Comparison of ENCODE assay signal across 10 cellular contexts in genomic region chr21:46605759-46606426, GRCh38. TPM values are rescaled to one million over a fixed set of nuclear protein-coding genes. Genes with fewer than 3 reads are reported as not detected.
DNase-seq lines count a peak whose midpoint lies in the region; ATAC-seq lines count a peak whose summit lies in the region.
"Had no signal": no experiment of that assay in that cellular context is flagged by ENCODE, and none has a peak within 500 bp of the region (broad histone marks: within the 10 kb centered on the region; RNA-seq: fewer than 3 reads in every experiment).

No MANE protein-coding gene starts in this region.

- H3K4me3 Mint-ChIP-seq in activated CD4-positive, alpha-beta T cell treated with anti-CD3 and anti-CD28 coated beads, Interleukin-2, amount 10 ng/mL, durations not matched to agents 7 days and 5 days, result peak overlapping the region; percentile 41
- H3K4me3 Mint-ChIP-seq in stimulated activated naive CD8-positive, alpha-beta T cell treated with anti-CD3 and anti-CD28 coated beads, Interleukin-15, amount 100 ng/mL, for 72 hours, result peak overlapping the region; percentile 75 to 77

- H3K27ac Mint-ChIP-seq in activated CD4-positive, alpha-beta T cell treated with anti-CD3 and anti-CD28 coated beads, Interleukin-2, amount 10 ng/mL, durations not matched to agents 7 days and 5 days, result peak overlapping the region; percentile 86
- H3K27ac Mint-ChIP-seq in stimulated activated naive CD8-positive, alpha-beta T cell treated with anti-CD3 and anti-CD28 coated beads, Interleukin-15, amount 100 ng/mL, for 72 hours, result peak overlapping the region in 1 of 2 donors; percentile 74

- peak; percentile 93 for ATAC-seq in stimulated activated naive CD8-positive, alpha-beta T cell treated with anti-CD3 and anti-CD28 coated beads, Interleukin-15, amount 100 ng/mL, for 72 hours
- no peak for ATAC-seq in GM18870 (IDR thresholded peaks at IDR 0.05; ENCODE audit: unreplicated experiment)
- ATAC-seq: A549 had no signal

- POLR2A ChIA-PET in activated CD4-positive, alpha-beta T cell treated with anti-CD3 and anti-CD28 coated beads, Interleukin-2, amount 10 ng/mL, durations not matched to agents 7 days and 5 days (lab: Charles Lee), result no interaction called here

- no peaks in the 10 kb centered on the region for H3K9me3 Mint-ChIP-seq in activated CD4-positive, alpha-beta T cell treated with anti-CD3 and anti-CD28 coated beads, Interleukin-2, amount 10 ng/mL, durations not matched to agents 7 days and 5 days
- H3K9me3 Mint-ChIP-seq in stimulated activated naive CD8-positive, alpha-beta T cell treated with anti-CD3 and anti-CD28 coated beads, Interleukin-15, amount 100 ng/mL, for 72 hours, result peaks cover 3 to 8% of the 10 kb centered on the region in 2 donors

- CTCF ChIA-PET in activated CD4-positive, alpha-beta T cell treated with anti-CD3 and anti-CD28 coated beads, Interleukin-2, amount 10 ng/mL, durations not matched to agents 7 days and 5 days (lab: Charles Lee), result interaction anchor here (1.0 to 1.2 kb wide), 2 partner anchors 10 to 46 kb away, joined by 3 to 6 read pairs; no protein-coding TSS in a partner anchor

- peaks cover 2% of the 10 kb centered on the region for H3K36me3 Mint-ChIP-seq in activated CD4-positive, alpha-beta T cell treated with anti-CD3 and anti-CD28 coated beads, Interleukin-2, amount 10 ng/mL, durations not matched to agents 7 days and 5 days (ENCODE audit: low read depth)

- H3K27me3 Mint-ChIP-seq in activated CD4-positive, alpha-beta T cell treated with anti-CD3 and anti-CD28 coated beads, Interleukin-2, amount 10 ng/mL, durations not matched to agents 7 days and 5 days, result no peaks in the 10 kb centered on the region
- H3K27me3 Mint-ChIP-seq in stimulated activated naive CD8-positive, alpha-beta T cell treated with anti-CD3 and anti-CD28 coated beads, Interleukin-15, amount 100 ng/mL, for 72 hours, result no peaks in the 10 kb centered on the region

- H3K4me1 Mint-ChIP-seq in activated CD4-positive, alpha-beta T cell treated with anti-CD3 and anti-CD28 coated beads, Interleukin-2, amount 10 ng/mL, durations not matched to agents 7 days and 5 days, result peaks cover 32% of the 10 kb centered on the region
- H3K4me1 Mint-ChIP-seq in stimulated activated naive CD8-positive, alpha-beta T cell treated with anti-CD3 and anti-CD28 coated beads, Interleukin-15, amount 100 ng/mL, for 72 hours, result peaks cover 50% of the 10 kb centered on the region

- DNase-seq in activated T-cell treated with anti-CD3 and anti-CD28 coated beads for 1 hour (ENCODE audit: low read depth) (peak; percentile 31), activated T-cell treated with anti-CD3 and anti-CD28 coated beads for 4 hours (no peak), hippocampal formation (lab: John Stamatoyannopoulos, UW) (peak; percentile 50 to 71), COLO668 (lab: John Stamatoyannopoulos, UW; ENCODE audit: unreplicated experiment) (no peak)
- peak; percentile 74 for DNase-seq in activated CD4-positive, alpha-beta T cell treated with anti-CD3 and anti-CD28 coated beads, Interleukin-2, amount 10 ng/mL, durations not matched to agents 7 days and 5 days
- peak; percentile 49 to 58 for DNase-seq in stimulated activated naive CD8-positive, alpha-beta T cell treated with anti-CD3 and anti-CD28 coated beads, Interleukin-15, amount 100 ng/mL, for 72 hours
- DNase-seq in activated CD4-positive, CD25-positive, alpha-beta regulatory T cell (lab: John Stamatoyannopoulos, UW), result no peak

RNA-seq across cellular contexts. Expression of gene S100B, which starts 1.0 kb away (rescaled TPM):
- total RNA-seq in activated CD4-positive, alpha-beta T cell treated with anti-CD3 and anti-CD28 coated beads, Interleukin-2, amount 10 ng/mL, durations not matched to agents 7 days and 5 days, result under 1 TPM; 0.25 to 0.32 TPM
- total RNA-seq: epithelial cell of proximal tubule had no signal

RNA-seq across cellular contexts. Expression of gene PRMT2, which starts 29.6 kb away (rescaled TPM):
- total RNA-seq in activated CD4-positive, alpha-beta T cell treated with anti-CD3 and anti-CD28 coated beads, Interleukin-2, amount 10 ng/mL, durations not matched to agents 7 days and 5 days, result 100 to 1,000 TPM; 116 to 137 TPM

Comparison
In these comparisons a context has a peak if more than half of its experiments do, and no peak if none do; other contexts are left out.
1. DNase-seq: peak in activated T-cell treated with anti-CD3 and anti-CD28 coated beads for 1 hour (single experiment), activated CD4-positive, alpha-beta T cell treated with anti-CD3 and anti-CD28 coated beads, Interleukin-2, amount 10 ng/mL, durations not matched to agents 7 days and 5 days (single experiment), hippocampal formation (2 of 2) and stimulated activated naive CD8-positive, alpha-beta T cell treated with anti-CD3 and anti-CD28 coated beads, Interleukin-15, amount 100 ng/mL, for 72 hours (2 of 2); none in activated T-cell treated with anti-CD3 and anti-CD28 coated beads for 4 hours (single experiment), COLO668 (single experiment) and activated CD4-positive, CD25-positive, alpha-beta regulatory T cell (0 of 4).